In the genomic region with DNA sequence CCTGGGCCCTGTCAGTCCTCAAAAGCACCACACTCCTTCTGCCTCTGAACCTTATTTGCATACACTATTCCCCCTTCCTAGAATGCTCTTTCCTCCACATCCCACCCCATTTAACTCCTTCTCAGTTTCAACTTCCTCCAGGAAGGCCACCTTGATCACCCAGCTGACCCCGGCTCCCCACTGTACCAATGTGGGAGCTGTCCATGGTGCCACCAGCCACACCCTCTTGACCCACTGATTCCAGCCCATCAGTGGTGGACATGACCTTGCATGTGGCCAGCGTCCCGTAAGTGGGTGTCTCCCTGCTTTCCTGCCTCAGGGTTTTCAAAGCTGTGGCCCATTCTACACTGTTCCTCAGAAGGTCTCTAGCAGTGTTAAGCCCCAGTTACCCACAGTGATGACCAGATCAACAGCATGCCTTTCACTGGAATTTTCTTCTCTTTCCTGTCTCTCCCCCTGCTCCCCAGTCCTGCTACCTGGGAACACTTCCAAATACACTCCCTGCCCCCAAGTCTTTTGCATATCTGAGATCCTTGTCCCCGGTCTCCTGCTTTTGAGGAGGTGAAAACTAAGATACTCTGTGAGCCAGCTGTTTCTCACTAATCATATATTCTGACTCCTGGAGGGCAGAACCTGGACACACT, we compare ENCODE assay signal across 1 cellular context.
TF ChIP-seq lines count a peak whose summit lies in the region.

No MANE protein-coding gene starts in this region.

TF ChIP-seq in Ishikawa, 13 proteins besides CTCF, POLR2A, EP300 and RAD21:
- TF ChIP-seq, protein P1, sequence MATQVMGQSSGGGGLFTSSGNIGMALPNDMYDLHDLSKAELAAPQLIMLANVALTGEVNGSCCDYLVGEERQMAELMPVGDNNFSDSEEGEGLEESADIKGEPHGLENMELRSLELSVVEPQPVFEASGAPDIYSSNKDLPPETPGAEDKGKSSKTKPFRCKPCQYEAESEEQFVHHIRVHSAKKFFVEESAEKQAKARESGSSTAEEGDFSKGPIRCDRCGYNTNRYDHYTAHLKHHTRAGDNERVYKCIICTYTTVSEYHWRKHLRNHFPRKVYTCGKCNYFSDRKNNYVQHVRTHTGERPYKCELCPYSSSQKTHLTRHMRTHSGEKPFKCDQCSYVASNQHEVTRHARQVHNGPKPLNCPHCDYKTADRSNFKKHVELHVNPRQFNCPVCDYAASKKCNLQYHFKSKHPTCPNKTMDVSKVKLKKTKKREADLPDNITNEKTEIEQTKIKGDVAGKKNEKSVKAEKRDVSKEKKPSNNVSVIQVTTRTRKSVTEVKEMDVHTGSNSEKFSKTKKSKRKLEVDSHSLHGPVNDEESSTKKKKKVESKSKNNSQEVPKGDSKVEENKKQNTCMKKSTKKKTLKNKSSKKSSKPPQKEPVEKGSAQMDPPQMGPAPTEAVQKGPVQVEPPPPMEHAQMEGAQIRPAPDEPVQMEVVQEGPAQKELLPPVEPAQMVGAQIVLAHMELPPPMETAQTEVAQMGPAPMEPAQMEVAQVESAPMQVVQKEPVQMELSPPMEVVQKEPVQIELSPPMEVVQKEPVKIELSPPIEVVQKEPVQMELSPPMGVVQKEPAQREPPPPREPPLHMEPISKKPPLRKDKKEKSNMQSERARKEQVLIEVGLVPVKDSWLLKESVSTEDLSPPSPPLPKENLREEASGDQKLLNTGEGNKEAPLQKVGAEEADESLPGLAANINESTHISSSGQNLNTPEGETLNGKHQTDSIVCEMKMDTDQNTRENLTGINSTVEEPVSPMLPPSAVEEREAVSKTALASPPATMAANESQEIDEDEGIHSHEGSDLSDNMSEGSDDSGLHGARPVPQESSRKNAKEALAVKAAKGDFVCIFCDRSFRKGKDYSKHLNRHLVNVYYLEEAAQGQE (IDR thresholded peaks at IDR 0.05; ENCODE audit: low read depth) = peak; percentile 91
- TF ChIP-seq TAF1 (IDR thresholded peaks at IDR 0.05; ENCODE audit: low read depth) = no peak
TF ChIP-seq in Ishikawa: peak in this region for 1.
